6 cellular contexts compared by ENCODE assay signal in the genomic region with DNA sequence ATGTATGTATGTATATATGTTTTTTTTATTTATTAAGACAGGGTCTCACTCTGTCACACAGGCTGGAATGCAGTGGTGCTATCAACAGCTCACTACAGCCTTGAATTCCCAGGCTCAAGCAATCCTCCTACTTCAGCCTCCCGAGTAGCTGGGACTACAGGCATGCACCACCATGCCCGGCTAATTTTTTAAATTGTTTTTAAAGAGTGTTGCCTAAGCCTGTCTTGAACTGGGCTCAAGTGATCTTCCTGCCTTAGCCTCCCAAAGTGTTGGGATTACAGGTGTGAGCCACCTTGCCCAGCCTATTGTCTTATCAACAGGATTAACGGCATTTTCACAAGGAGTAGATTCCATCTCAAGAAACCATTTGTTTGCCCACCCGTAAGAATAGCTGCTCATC. TPM values are rescaled to one million over a fixed set of nuclear protein-coding genes. Genes with fewer than 3 reads are reported as not detected.
DNase-seq lines count a peak whose midpoint lies in the region; ATAC-seq and TF ChIP-seq lines count a peak whose summit lies in the region.
"Not testable (repeated sequence)": the region's sequence is repeated elsewhere in the genome, so short reads cannot be mapped to it uniquely, and the experiment has no call there.

No MANE protein-coding gene starts in this region.

- H3K27ac Mint-ChIP-seq in CD4-positive, alpha-beta T cell, result peak overlapping the region; percentile 77
- peak overlapping the region; percentile 53 for H3K27ac Mint-ChIP-seq in T-helper 17 cell
- H3K27ac Mint-ChIP-seq in activated CD4-positive, alpha-beta memory T cell treated with anti-CD3 and anti-CD28 coated beads for 36 hours, result peak overlapping the region; percentile 15
- H3K27ac Mint-ChIP-seq in activated T-cell treated with anti-CD3 and anti-CD28 coated beads, Interleukin-2, amount 50 U/mL, for 72 hours, result peak overlapping the region; percentile 38
- peak overlapping the region; percentile 33 to 68 for H3K27ac Mint-ChIP-seq in activated naive CD4-positive, alpha-beta T cell treated with anti-CD3 and anti-CD28 coated beads, Interleukin-2, amount 50 U/mL, for 72 hours
- peak overlapping the region in 8 of 9 donors; percentile 17 to 81 (median 68) for H3K27ac Mint-ChIP-seq in naive thymus-derived CD4-positive, alpha-beta T cell

- H3K9me3 Mint-ChIP-seq in CD4-positive, alpha-beta T cell; activated CD4-positive, alpha-beta memory T cell treated with anti-CD3 and anti-CD28 coated beads for 36 hours; activated T-cell treated with anti-CD3 and anti-CD28 coated beads, Interleukin-2, amount 50 U/mL, for 72 hours; activated naive CD4-positive, alpha-beta T cell treated with anti-CD3 and anti-CD28 coated beads, Interleukin-2, amount 50 U/mL, for 72 hours; naive thymus-derived CD4-positive, alpha-beta T cell: not testable (repeated sequence)

- not testable (repeated sequence) for DNase-seq in CD4-positive, alpha-beta T cell; T-helper 17 cell; activated CD4-positive, alpha-beta memory T cell treated with anti-CD3 and anti-CD28 coated beads for 36 hours; activated T-cell treated with anti-CD3 and anti-CD28 coated beads, Interleukin-2, amount 50 U/mL, for 72 hours; activated naive CD4-positive, alpha-beta T cell treated with anti-CD3 and anti-CD28 coated beads, Interleukin-2, amount 50 U/mL, for 72 hours (ENCODE audit: low spot score in 2 of 2); naive thymus-derived CD4-positive, alpha-beta T cell

- not testable (repeated sequence) for H3K36me3 ChIP-seq in naive thymus-derived CD4-positive, alpha-beta T cell (ENCODE audit: control insufficient read depth in 2 of 3, insufficient read depth in 3 of 3, low read length in 3 of 3)

- intact Hi-C loops in CD4-positive, alpha-beta T cell (cut with DNase I, micrococcal nuclease), result not testable (repeated sequence)
- intact Hi-C loops in activated CD4-positive, alpha-beta memory T cell treated with anti-CD3 and anti-CD28 coated beads for 36 hours (cut with micrococcal nuclease), result loop anchor here (1.0 kb wide), 1 partner anchor 67 kb away; no protein-coding TSS in a partner anchor
- intact Hi-C loops in naive thymus-derived CD4-positive, alpha-beta T cell (cut with micrococcal nuclease), result loop anchor here in 1 of 2 donors (1.0 kb wide), 1 partner anchor 8 kb away; no protein-coding TSS in a partner anchor

- H3K4me3 Mint-ChIP-seq in CD4-positive, alpha-beta T cell; T-helper 17 cell; activated CD4-positive, alpha-beta memory T cell treated with anti-CD3 and anti-CD28 coated beads for 36 hours: not testable (repeated sequence)
- H3K4me3 Mint-ChIP-seq in activated T-cell treated with anti-CD3 and anti-CD28 coated beads, Interleukin-2, amount 50 U/mL, for 72 hours, result peak overlapping the region in 1 of 2 donors; percentile 31
- H3K4me3 Mint-ChIP-seq in naive thymus-derived CD4-positive, alpha-beta T cell, result peak overlapping the region in 7 of 10 donors; percentile 9 to 71 (median 51)

- not testable (repeated sequence) for H3K9me3 ChIP-seq in CD4-positive, alpha-beta T cell (ENCODE audit: control insufficient read depth, low read length); T-helper 17 cell (ENCODE audit: control insufficient read depth, low read length, poor library complexity, severe bottlenecking); naive thymus-derived CD4-positive, alpha-beta T cell (ENCODE audit: control insufficient read depth in 2 of 3, low read length in 3 of 3)

- POLR2A ChIA-PET in CD4-positive, alpha-beta T cell (lab: Charles Lee), result interaction anchor here (0.7 to 1.3 kb wide), 2 partner anchors 16 to 100 kb away, joined by 4 read pairs; no protein-coding TSS in a partner anchor
- POLR2A ChIA-PET in activated CD4-positive, alpha-beta memory T cell treated with anti-CD3 and anti-CD28 coated beads for 36 hours (lab: Charles Lee), result not testable (repeated sequence)
- POLR2A ChIA-PET in naive thymus-derived CD4-positive, alpha-beta T cell (lab: Charles Lee), result interaction anchor here (1.0 kb wide), 1 partner anchor 29 kb away, joined by 5 read pairs; no protein-coding TSS in a partner anchor

- TF ChIP-seq CTCF in CD4-positive, alpha-beta T cell (IDR thresholded peaks at IDR 0.05), result not testable (repeated sequence)

- not testable (repeated sequence) for H3K4me3 ChIP-seq in naive thymus-derived CD4-positive, alpha-beta T cell (ENCODE audit: low read length)

- ATAC-seq in CD4-positive, alpha-beta T cell (ENCODE audit: poor library complexity); T-helper 17 cell; activated T-cell treated with anti-CD3 and anti-CD28 coated beads, Interleukin-2, amount 50 U/mL, for 72 hours (replicated peaks in 1 of 2); activated naive CD4-positive, alpha-beta T cell treated with anti-CD3 and anti-CD28 coated beads, Interleukin-2, amount 50 U/mL, for 72 hours; naive thymus-derived CD4-positive, alpha-beta T cell: not testable (repeated sequence)

- H3K36me3 Mint-ChIP-seq in CD4-positive, alpha-beta T cell (ENCODE audit: low read depth), result peaks cover 31% of the 10 kb centered on the region
- not testable (repeated sequence) for H3K36me3 Mint-ChIP-seq in T-helper 17 cell (ENCODE audit: low read depth); activated CD4-positive, alpha-beta memory T cell treated with anti-CD3 and anti-CD28 coated beads for 36 hours; activated T-cell treated with anti-CD3 and anti-CD28 coated beads, Interleukin-2, amount 50 U/mL, for 72 hours (ENCODE audit: insufficient read depth in 2 of 2); naive thymus-derived CD4-positive, alpha-beta T cell
- peaks cover 8 to 11% of the 10 kb centered on the region in 2 donors for H3K36me3 Mint-ChIP-seq in activated naive CD4-positive, alpha-beta T cell treated with anti-CD3 and anti-CD28 coated beads, Interleukin-2, amount 50 U/mL, for 72 hours

- not testable (repeated sequence) for H3K27me3 Mint-ChIP-seq in CD4-positive, alpha-beta T cell; T-helper 17 cell; activated CD4-positive, alpha-beta memory T cell treated with anti-CD3 and anti-CD28 coated beads for 36 hours; activated T-cell treated with anti-CD3 and anti-CD28 coated beads, Interleukin-2, amount 50 U/mL, for 72 hours (ENCODE audit: low read depth); naive thymus-derived CD4-positive, alpha-beta T cell

- not testable (repeated sequence) for H3K27me3 ChIP-seq in CD4-positive, alpha-beta T cell (ENCODE audit: control insufficient read depth, insufficient read depth, low read length); naive thymus-derived CD4-positive, alpha-beta T cell (ENCODE audit: control insufficient read depth in 2 of 2, insufficient read depth in 2 of 2, low read length in 2 of 2)

- peaks cover 41 to 54% of the 10 kb centered on the region in 2 donors for H3K4me1 ChIP-seq in naive thymus-derived CD4-positive, alpha-beta T cell (ENCODE audit: control insufficient read depth in 2 of 2, insufficient read depth in 2 of 2, low read length in 2 of 2)

- H3K27ac ChIP-seq in CD4-positive, alpha-beta T cell (ENCODE audit: low read depth, low read length), result not testable (repeated sequence)
- H3K27ac ChIP-seq in naive thymus-derived CD4-positive, alpha-beta T cell (ENCODE audit: low read depth, low read length), result peak overlapping the region; percentile 42

- H3K4me1 Mint-ChIP-seq in CD4-positive, alpha-beta T cell (ENCODE audit: low read depth), result peaks cover 83% of the 10 kb centered on the region
- peaks cover 54% of the 10 kb centered on the region for H3K4me1 Mint-ChIP-seq in T-helper 17 cell
- peaks cover 64% of the 10 kb centered on the region for H3K4me1 Mint-ChIP-seq in activated CD4-positive, alpha-beta memory T cell treated with anti-CD3 and anti-CD28 coated beads for 36 hours (ENCODE audit: low read depth)
- H3K4me1 Mint-ChIP-seq in activated T-cell treated with anti-CD3 and anti-CD28 coated beads, Interleukin-2, amount 50 U/mL, for 72 hours (ENCODE audit: low read depth), result peaks cover 62% of the 10 kb centered on the region
- H3K4me1 Mint-ChIP-seq in naive thymus-derived CD4-positive, alpha-beta T cell, result peaks cover 50 to 90% (median 66%) of the 10 kb centered on the region in 7 donors

- CTCF ChIA-PET in CD4-positive, alpha-beta T cell (lab: Charles Lee), result not testable (repeated sequence)
- CTCF ChIA-PET in activated CD4-positive, alpha-beta memory T cell treated with anti-CD3 and anti-CD28 coated beads for 36 hours (lab: Charles Lee), result interaction anchor here (1.0 to 1.7 kb wide), 2 partner anchors 102 to 281 kb away, joined by 3 to 5 read pairs; a partner anchor contains a TSS
- CTCF ChIA-PET in naive thymus-derived CD4-positive, alpha-beta T cell (lab: Charles Lee), result interaction anchor here (0.5 kb wide), 1 partner anchor 102 kb away, joined by 3 read pairs; no protein-coding TSS in a partner anchor

RNA-seq across cellular contexts. Expression of a gene that starts 5.6 kb away (rescaled TPM):
- 10 to 100 TPM; 47.1 to 47.8 TPM for total RNA-seq in CD4-positive, alpha-beta T cell
- total RNA-seq in T-helper 17 cell, result 10 to 100 TPM; 39.8 to 57.6 TPM
- total RNA-seq in activated CD4-positive, alpha-beta memory T cell treated with anti-CD3 and anti-CD28 coated beads for 36 hours, result 10 to 100 TPM; 69.8 to 77.6 TPM
- 10 to 100 TPM; 63.3 to 65.8 TPM for total RNA-seq in activated T-cell treated with anti-CD3 and anti-CD28 coated beads, Interleukin-2, amount 50 U/mL, for 72 hours
- total RNA-seq in activated naive CD4-positive, alpha-beta T cell treated with anti-CD3 and anti-CD28 coated beads, Interleukin-2, amount 50 U/mL, for 72 hours, result 100 to 1,000 TPM in 1 of 2 donors, 10 to 100 TPM in 1; 62.0 to 103 TPM
- 10 to 100 TPM; 47.4 to 63.7 (median 51.6) TPM for total RNA-seq in naive thymus-derived CD4-positive, alpha-beta T cell
- polyA plus RNA-seq in naive thymus-derived CD4-positive, alpha-beta T cell, result 10 to 100 TPM; 19.5 to 26.8 TPM

RNA-seq across cellular contexts. Expression of a gene that starts 40.7 kb away (rescaled TPM):
- 1 to 10 TPM; 7.2 to 7.9 TPM for total RNA-seq in CD4-positive, alpha-beta T cell
- total RNA-seq in T-helper 17 cell, result 10 to 100 TPM; 15.8 to 16.7 TPM
- 10 to 100 TPM; 18.9 to 19.7 TPM for total RNA-seq in activated CD4-positive, alpha-beta memory T cell treated with anti-CD3 and anti-CD28 coated beads for 36 hours
- total RNA-seq in activated T-cell treated with anti-CD3 and anti-CD28 coated beads, Interleukin-2, amount 50 U/mL, for 72 hours, result 10 to 100 TPM; 28.4 to 38.0 TPM
- 10 to 100 TPM; 20.3 to 35.0 TPM for total RNA-seq in activated naive CD4-positive, alpha-beta T cell treated with anti-CD3 and anti-CD28 coated beads, Interleukin-2, amount 50 U/mL, for 72 hours
- total RNA-seq in naive thymus-derived CD4-positive, alpha-beta T cell, result 10 to 100 TPM; 11.4 to 35.9 (median 26.4) TPM
- 1 to 10 TPM; 2.7 to 4.9 TPM for polyA plus RNA-seq in naive thymus-derived CD4-positive, alpha-beta T cell

Comparison
In these comparisons a context has a peak if more than half of its experiments do, and no peak if none do; other contexts are left out.
1. H3K27ac Mint-ChIP-seq: peak in every context shown above with its lines; median percentile 77 in CD4-positive, alpha-beta T cell; 68 in naive thymus-derived CD4-positive, alpha-beta T cell; 53 in T-helper 17 cell; 50 in activated naive CD4-positive, alpha-beta T cell treated with anti-CD3 and anti-CD28 coated beads, Interleukin-2, amount 50 U/mL, for 72 hours; 38 in activated T-cell treated with anti-CD3 and anti-CD28 coated beads, Interleukin-2, amount 50 U/mL, for 72 hours; 15 in activated CD4-positive, alpha-beta memory T cell treated with anti-CD3 and anti-CD28 coated beads for 36 hours.